ENCODE assay signal across 15 cellular contexts in genomic region chr15:70316059-70316600, GRCh38.
"Had no signal": no experiment of that assay in that cellular context is flagged by ENCODE, and none has a peak within 500 bp of the region (broad histone marks: within the 10 kb centered on the region; RNA-seq: fewer than 3 reads in every experiment).

No MANE protein-coding gene starts in this region.

- DNase-seq: activated CD4-positive, alpha-beta T cell treated with anti-CD3 and anti-CD28 coated beads, Interleukin-2, amount 50 U/mL, for 1 hour; activated naive CD4-positive, alpha-beta T cell treated with anti-CD3 and anti-CD28 coated beads, Interleukin-2, amount 50 U/mL, for 16 hours; activated T-cell treated with anti-CD3 and anti-CD28 coated beads for 4 hours; amniotic stem cell; cerebellar nuclear complex; glutamatergic neuron; immature natural killer cell; left colon; stimulated activated CD4-positive, alpha-beta T cell treated with anti-CD3 and anti-CD28 coated beads, Interleukin-15, amount 100 ng/mL, for 24 hours; stimulated activated CD4-positive, alpha-beta T cell treated with anti-CD3 and anti-CD28 coated beads, Interleukin-4, amount 100 ng/mL, for 24 hours; stimulated activated naive CD8-positive, alpha-beta T cell treated with anti-CD3 and anti-CD28 coated beads, Interleukin-15, amount 100 ng/mL, for 72 hours had no signal

- H3K36me3 Mint-ChIP-seq: brain; immature natural killer cell; natural killer cell treated with Interleukin-12 subunit alpha and Interleukin-12 subunit beta and Interleukin-15 and Interleukin-18, amount 100 ng/mL, for 72 hours had no signal

- H3K9me3 ChIP-seq: thoracic aorta had no signal

- H3K36me3 ChIP-seq: thoracic aorta had no signal

- H3K4me1 Mint-ChIP-seq: immature natural killer cell had no signal

- H3K4me3 Mint-ChIP-seq: brain; immature natural killer cell; natural killer cell treated with Interleukin-12 subunit alpha and Interleukin-12 subunit beta and Interleukin-15 and Interleukin-18, amount 100 ng/mL, for 72 hours; stimulated activated naive CD8-positive, alpha-beta T cell treated with anti-CD3 and anti-CD28 coated beads, Interleukin-15, amount 100 ng/mL, for 72 hours; T-helper 1 cell treated with Interleukin-12 subunit alpha and Interleukin-12 subunit beta and Interleukin-4 antibody, amounts not matched to agents 30 μg/mL and 1 μg/mL, for 36 hours had no signal

- H3K9me3 Mint-ChIP-seq: immature natural killer cell; natural killer cell treated with Interleukin-12 subunit alpha and Interleukin-12 subunit beta and Interleukin-15 and Interleukin-18, amount 100 ng/mL, for 72 hours; stimulated activated naive CD8-positive, alpha-beta T cell treated with anti-CD3 and anti-CD28 coated beads, Interleukin-15, amount 100 ng/mL, for 72 hours; T-helper 1 cell treated with Interleukin-12 subunit alpha and Interleukin-12 subunit beta and Interleukin-4 antibody, amounts not matched to agents 30 μg/mL and 1 μg/mL, for 36 hours had no signal

- H3K27ac Mint-ChIP-seq: brain; immature natural killer cell; stimulated activated naive CD8-positive, alpha-beta T cell treated with anti-CD3 and anti-CD28 coated beads, Interleukin-15, amount 100 ng/mL, for 72 hours; T-helper 1 cell treated with Interleukin-12 subunit alpha and Interleukin-12 subunit beta and Interleukin-4 antibody, amounts not matched to agents 30 μg/mL and 1 μg/mL, for 36 hours had no signal

- H3K4me3 ChIP-seq: thoracic aorta had no signal

- H3K27ac ChIP-seq: thoracic aorta had no signal

- ATAC-seq: left colon; natural killer cell treated with Interleukin-12 subunit alpha and Interleukin-12 subunit beta and Interleukin-15 and Interleukin-18, amount 100 ng/mL, for 72 hours; stimulated activated naive CD8-positive, alpha-beta T cell treated with anti-CD3 and anti-CD28 coated beads, Interleukin-15, amount 100 ng/mL, for 72 hours had no signal
